Comparison of ENCODE assay signal across 1 cellular context in the genomic region with DNA sequence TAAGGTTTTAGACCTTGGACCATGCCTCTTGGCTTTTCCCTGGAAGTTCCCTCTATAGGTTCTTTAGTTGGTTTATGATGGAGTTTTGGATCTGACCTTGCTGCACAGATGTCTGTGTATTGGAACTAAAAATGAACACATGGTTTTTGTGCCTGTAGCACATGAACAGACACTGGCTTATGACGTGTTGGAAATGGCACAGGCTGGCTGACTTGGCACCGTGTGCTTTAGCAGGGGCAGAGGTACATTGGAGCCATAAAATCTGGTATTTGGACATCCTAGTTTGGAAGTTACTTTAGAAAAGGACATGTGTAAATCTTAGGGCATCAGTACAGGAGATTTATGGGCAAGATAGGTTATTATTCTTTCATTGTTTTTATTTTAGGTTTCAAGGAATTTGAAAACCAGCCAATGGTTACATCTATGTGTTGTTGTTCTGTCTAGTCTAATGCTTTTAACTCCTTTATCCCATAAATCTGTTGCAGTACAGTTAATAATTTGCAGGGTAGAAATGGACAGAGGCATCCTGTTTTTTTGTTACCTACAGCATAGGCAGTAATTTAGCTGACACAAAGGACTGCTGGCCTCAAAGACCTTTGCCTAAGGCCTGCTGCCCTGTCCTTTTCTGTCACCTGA.
TF ChIP-seq lines count a peak whose summit lies in the region.

No MANE protein-coding gene starts in this region.

TF ChIP-seq in neural cell, 6 proteins besides CTCF, POLR2A, EP300 and RAD21 (continued from another document):
- TF ChIP-seq, protein P1, sequence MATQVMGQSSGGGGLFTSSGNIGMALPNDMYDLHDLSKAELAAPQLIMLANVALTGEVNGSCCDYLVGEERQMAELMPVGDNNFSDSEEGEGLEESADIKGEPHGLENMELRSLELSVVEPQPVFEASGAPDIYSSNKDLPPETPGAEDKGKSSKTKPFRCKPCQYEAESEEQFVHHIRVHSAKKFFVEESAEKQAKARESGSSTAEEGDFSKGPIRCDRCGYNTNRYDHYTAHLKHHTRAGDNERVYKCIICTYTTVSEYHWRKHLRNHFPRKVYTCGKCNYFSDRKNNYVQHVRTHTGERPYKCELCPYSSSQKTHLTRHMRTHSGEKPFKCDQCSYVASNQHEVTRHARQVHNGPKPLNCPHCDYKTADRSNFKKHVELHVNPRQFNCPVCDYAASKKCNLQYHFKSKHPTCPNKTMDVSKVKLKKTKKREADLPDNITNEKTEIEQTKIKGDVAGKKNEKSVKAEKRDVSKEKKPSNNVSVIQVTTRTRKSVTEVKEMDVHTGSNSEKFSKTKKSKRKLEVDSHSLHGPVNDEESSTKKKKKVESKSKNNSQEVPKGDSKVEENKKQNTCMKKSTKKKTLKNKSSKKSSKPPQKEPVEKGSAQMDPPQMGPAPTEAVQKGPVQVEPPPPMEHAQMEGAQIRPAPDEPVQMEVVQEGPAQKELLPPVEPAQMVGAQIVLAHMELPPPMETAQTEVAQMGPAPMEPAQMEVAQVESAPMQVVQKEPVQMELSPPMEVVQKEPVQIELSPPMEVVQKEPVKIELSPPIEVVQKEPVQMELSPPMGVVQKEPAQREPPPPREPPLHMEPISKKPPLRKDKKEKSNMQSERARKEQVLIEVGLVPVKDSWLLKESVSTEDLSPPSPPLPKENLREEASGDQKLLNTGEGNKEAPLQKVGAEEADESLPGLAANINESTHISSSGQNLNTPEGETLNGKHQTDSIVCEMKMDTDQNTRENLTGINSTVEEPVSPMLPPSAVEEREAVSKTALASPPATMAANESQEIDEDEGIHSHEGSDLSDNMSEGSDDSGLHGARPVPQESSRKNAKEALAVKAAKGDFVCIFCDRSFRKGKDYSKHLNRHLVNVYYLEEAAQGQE (IDR thresholded peaks at IDR 0.05; ENCODE audit: borderline replicate concordance) = no peak
- TF ChIP-seq POLR2AphosphoS5 (IDR thresholded peaks at IDR 0.05) = no peak
